ENCODE assay signal across 8 cellular contexts in the genomic region with DNA sequence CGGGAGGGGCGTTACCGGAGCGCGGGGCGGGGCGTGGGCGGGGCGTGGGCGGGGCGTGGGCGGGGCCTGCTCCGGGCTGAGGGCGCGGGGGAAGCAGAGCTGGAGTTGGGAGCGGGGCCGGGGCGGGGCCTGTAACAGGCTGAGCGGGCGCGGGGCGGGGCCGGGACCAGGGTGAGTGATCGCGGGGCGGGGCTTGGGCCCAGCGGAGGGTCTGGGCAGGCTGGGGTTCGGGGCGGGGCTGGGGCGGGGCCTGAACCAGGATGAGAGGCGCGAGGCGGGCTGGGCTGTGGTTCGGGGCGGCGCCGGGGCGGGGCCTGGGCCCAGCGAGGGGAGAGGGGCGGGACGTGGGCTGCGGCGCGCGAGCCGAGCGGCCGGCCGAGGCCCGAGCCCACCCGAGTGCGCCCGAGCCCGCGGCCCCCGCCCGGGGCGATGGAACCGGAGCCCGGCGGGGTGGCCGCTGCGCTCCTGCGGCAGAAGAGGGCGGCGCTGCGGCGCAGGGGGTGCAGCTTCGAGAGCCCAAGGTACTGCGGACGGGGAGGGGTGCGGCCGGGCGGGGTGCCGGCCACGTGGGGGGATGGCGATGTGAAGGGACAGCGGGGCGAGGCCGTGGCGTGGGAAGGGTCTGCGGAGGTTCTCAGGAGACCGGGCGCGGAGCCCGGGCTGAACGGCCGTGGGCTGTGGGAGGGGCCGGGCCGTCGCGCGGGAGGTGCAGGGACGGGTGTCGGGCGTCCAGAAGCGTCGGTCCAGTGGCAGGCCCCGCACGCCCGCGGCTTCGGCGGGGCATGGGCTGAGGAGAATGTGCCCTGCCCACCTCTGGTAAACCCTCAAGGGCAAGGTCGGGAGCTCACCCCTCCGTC. TPM values are rescaled to one million over a fixed set of nuclear protein-coding genes. Genes with fewer than 3 reads are reported as not detected.
DNase-seq lines count a peak whose midpoint lies in the region; TF ChIP-seq lines count a peak whose summit lies in the region.

No MANE protein-coding gene starts in this region.

- no peaks in the 10 kb centered on the region for H3K9me3 ChIP-seq in H9 (ENCODE audit: control insufficient read depth, low read depth, low read length)

- no peak overlapping the region for H2BK15ac ChIP-seq in H9 (ENCODE audit: low read depth, low read length)

- no peaks in the 10 kb centered on the region; a peak in 1 of 5 replicates for H3K9me3 Mint-ChIP-seq in H9
- H3K9me3 Mint-ChIP-seq in activated naive CD8-positive, alpha-beta T cell (ENCODE audit: low read depth): no peaks in the 10 kb centered on the region
- no peaks in the 10 kb centered on the region for H3K9me3 Mint-ChIP-seq in osteocyte (ENCODE audit: unreplicated experiment)

- no peak overlapping the region for H3K4me3 ChIP-seq in NB4 (ENCODE audit: low read depth, low read length)

- no CpG with 5 or more reads among the region's 106 CpGs for WGBS in H9 (ENCODE audit: extremely low coverage, insufficient read length, low lambda C conversion rate)

- no peak overlapping the region for H3K23ac ChIP-seq in H9 (ENCODE audit: insufficient read length, low read depth, low read length)

- no peak for TF ChIP-seq POLR2A in NB4 (IDR thresholded peaks at IDR 0.05; ENCODE audit: extremely low read depth, insufficient read length)

- peak; percentile 96 for DNase-seq in DMS53 (lab: John Stamatoyannopoulos, UW)
- peak; percentile 96 for DNase-seq in H9
- peak; percentile 84 for DNase-seq in NB4 (ENCODE audit: low read depth)
- DNase-seq in SKM-1 (lab: John Stamatoyannopoulos, UW; ENCODE audit: unreplicated experiment): peak; percentile 89
- peak; percentile 94 to 100 (median 99) for DNase-seq in head of caudate nucleus
- peak; percentile 99 for DNase-seq in osteocyte (ENCODE audit: extremely low spot score, unreplicated experiment)

- H3K4ac ChIP-seq in H9 (ENCODE audit: low read depth, low read length): no peak overlapping the region

- TF ChIP-seq CTCF in H9 (conservative IDR thresholded peaks at IDR 0.05) (no peak), NB4 (IDR thresholded peaks at IDR 0.05; ENCODE audit: low read depth, low read length) (no peak), osteocyte (IDR thresholded peaks at IDR 0.05) (no peak)

- H3K56ac ChIP-seq in H9 (ENCODE audit: insufficient read length, low read depth, low read length): no peak overlapping the region

- H3K27me3 ChIP-seq in H9 (ENCODE audit: insufficient read depth, low read length): no peaks in the 10 kb centered on the region; the same call in 1 of the 2 replicates

- peaks cover 14% of the 10 kb centered on the region in 2 experiments for H3K4me1 Mint-ChIP-seq in H9
- peaks cover 39% of the 10 kb centered on the region for H3K4me1 Mint-ChIP-seq in activated naive CD8-positive, alpha-beta T cell (ENCODE audit: low read depth)
- peaks cover 14% of the 10 kb centered on the region for H3K4me1 Mint-ChIP-seq in osteocyte (ENCODE audit: unreplicated experiment)

- H3K27ac ChIP-seq in H9 (ENCODE audit: insufficient read length, low read depth, low read length) (no peak overlapping the region), temporal lobe (ENCODE audit: low read depth, low read length) (peak overlapping the region; percentile 90)

- H2BK120ac ChIP-seq in H9 (ENCODE audit: low read depth, low read length, poor library complexity, severe bottlenecking): no peak overlapping the region

- no peak overlapping the region for H2AFZ ChIP-seq in H9 (ENCODE audit: low read length)

- H3K79me1 ChIP-seq in H9 (ENCODE audit: insufficient read depth, low read depth, low read length, poor library complexity, severe bottlenecking): no peaks in the 10 kb centered on the region

- intact Hi-C loops in head of caudate nucleus (cut with DNase I): loop anchor here (5.0 kb wide), 1 partner anchor 172 kb away; the partner anchor contains the start of gene SLC2A8

- peak overlapping the region; percentile 84 for H3K4me2 ChIP-seq in H9 (ENCODE audit: insufficient read depth, insufficient read length, low read length)

- no peak overlapping the region for H3K9ac ChIP-seq in H9 (ENCODE audit: extremely low read depth, insufficient read length, low read length)

- H3K79me2 ChIP-seq in H9 (ENCODE audit: insufficient read depth, low read length): no peaks in the 10 kb centered on the region

- H2BK5ac ChIP-seq in H9 (ENCODE audit: insufficient read length, low read length): no peak overlapping the region

- H3K27me3 Mint-ChIP-seq in H9 (ENCODE audit: low read depth) (peaks cover 42% of the 10 kb centered on the region), osteocyte (ENCODE audit: unreplicated experiment) (peaks cover 16% of the 10 kb centered on the region)
- H3K27me3 Mint-ChIP-seq in activated naive CD8-positive, alpha-beta T cell: peaks cover 6% of the 10 kb centered on the region

- H3K23me2 ChIP-seq in H9 (ENCODE audit: insufficient read length, low read depth, low read length, poor library complexity, severe bottlenecking): peaks cover 11% of the 10 kb centered on the region

- peaks cover 0 to 2% (median 0%) of the 10 kb centered on the region in 3 experiments; a peak in 2 of 7 replicates for H3K36me3 Mint-ChIP-seq in H9 (ENCODE audit: insufficient read depth in 1 of 3, low read depth in 3 of 3)
- no peaks in the 10 kb centered on the region for H3K36me3 Mint-ChIP-seq in activated naive CD8-positive, alpha-beta T cell
- H3K36me3 Mint-ChIP-seq in osteocyte (ENCODE audit: unreplicated experiment): no peaks in the 10 kb centered on the region

- no peak overlapping the region for H4K91ac ChIP-seq in H9 (ENCODE audit: insufficient read length, low read depth, low read length)

- H2BK20ac ChIP-seq in H9 (ENCODE audit: low read depth, low read length, poor library complexity, severe bottlenecking): no peak overlapping the region

- no peak overlapping the region for H3K14ac ChIP-seq in H9 (ENCODE audit: insufficient read depth, low read length)

- H3T11ph ChIP-seq in H9 (ENCODE audit: low read length): no peak overlapping the region

- H3K27ac Mint-ChIP-seq in H9: no peak overlapping the region
- no peak overlapping the region for H3K27ac Mint-ChIP-seq in activated naive CD8-positive, alpha-beta T cell
- H3K27ac Mint-ChIP-seq in osteocyte (ENCODE audit: unreplicated experiment): no peak overlapping the region

- no peaks in the 10 kb centered on the region for H3K4me1 ChIP-seq in H9 (ENCODE audit: insufficient read depth, low read length)

- no peak overlapping the region for H4K5ac ChIP-seq in H9 (ENCODE audit: insufficient read length, low read depth, low read length)

- no peak overlapping the region for H2AK5ac ChIP-seq in H9 (ENCODE audit: insufficient read length, low read length)

- H3K18ac ChIP-seq in H9 (ENCODE audit: insufficient read length, low read depth, low read length): no peak overlapping the region

- peak overlapping the region; percentile 77 to 90 for H3K4me3 Mint-ChIP-seq in H9
- peak overlapping the region; percentile 83 for H3K4me3 Mint-ChIP-seq in activated naive CD8-positive, alpha-beta T cell
- H3K4me3 Mint-ChIP-seq in osteocyte (ENCODE audit: unreplicated experiment): peak overlapping the region; percentile 82

- no peak overlapping the region for H2BK12ac ChIP-seq in H9 (ENCODE audit: insufficient read length, low read depth, low read length)

- no peak overlapping the region for H4K8ac ChIP-seq in H9 (replicated peaks; ENCODE audit: insufficient read length, low read depth, low read length)

- no peaks in the 10 kb centered on the region for H4K20me1 ChIP-seq in H9 (ENCODE audit: control insufficient read depth, insufficient read depth, insufficient read length)

RNA-seq across cellular contexts. Expression of gene GARNL3, which starts 39.5 kb away (rescaled TPM):
- 8.7 and 8.8 TPM in 2 replicates for total RNA-seq in H9 (2021)
- total RNA-seq in osteocyte: 5.3 and 6.0 TPM in 2 replicates
- 49.7 TPM for total RNA-seq in temporal lobe
